In genomic region chr20:24147961-24148360, GRCh38 we compare ENCODE assay signal across 12 cellular contexts.
"Had no signal": no experiment of that assay in that cellular context is flagged by ENCODE, and none has a peak within 500 bp of the region (broad histone marks: within the 10 kb centered on the region; RNA-seq: fewer than 3 reads in every experiment).

No MANE protein-coding gene starts in this region.

- H3K9me3 Mint-ChIP-seq: activated T-helper 1 cell treated with anti-CD3 and anti-CD28 coated beads, Interleukin-12 subunit alpha, Interleukin-12 subunit beta, Interleukin-2, Interleukin-4 antibody, amounts not matched to agents 30 ng/mL and 10 ng/mL and 1 ng/mL, durations not matched to agents 14 hours and 24 hours and 36 hours; mesothelial cell of epicardium had no signal

- H3K4me1 ChIP-seq: heart right ventricle, parathyroid adenoma had no signal

- H3K36me3 Mint-ChIP-seq: mesothelial cell of epicardium; stimulated activated effector memory CD8-positive, alpha-beta T cell treated with anti-CD3 and anti-CD28 coated beads, Interleukin-12 subunit alpha, Interleukin-12 subunit beta, amount 100 ng/mL, for 72 hours had no signal

- H2AFZ ChIP-seq: parathyroid adenoma had no signal

- H3K9ac ChIP-seq: parathyroid adenoma had no signal

- H3K27ac ChIP-seq: heart right ventricle, parathyroid adenoma had no signal

- H3K27ac Mint-ChIP-seq: activated CD4-positive, alpha-beta T cell treated with anti-CD3 and anti-CD28 coated beads, Interleukin-2, amount 10 ng/mL, durations not matched to agents 24 days and 14 days; activated T-helper 1 cell treated with anti-CD3 and anti-CD28 coated beads, Interleukin-12 subunit alpha, Interleukin-12 subunit beta, Interleukin-2, Interleukin-4 antibody, amounts not matched to agents 30 ng/mL and 10 ng/mL and 1 ng/mL, durations not matched to agents 14 hours and 24 hours and 36 hours; dendritic cell treated with granulocyte-macrophage colony-stimulating factor and Interleukin-4, amounts not matched to agents 40 ng/mL and 50 ng/mL, for 4 days; mesothelial cell of epicardium had no signal

- H3K36me3 ChIP-seq: heart right ventricle had no signal

- H3K79me2 ChIP-seq: parathyroid adenoma had no signal

- FAIRE-seq: frontal cortex had no signal

- H3K4me3 ChIP-seq: heart right ventricle, lung had no signal

- ATAC-seq: heart right ventricle had no signal

- DNase-seq: activated CD4-positive, alpha-beta T cell treated with anti-CD3 and anti-CD28 coated beads, Interleukin-2, amount 10 ng/mL, durations not matched to agents 24 days and 14 days; activated CD4-positive, CD25-positive, alpha-beta regulatory T cell; anterior cingulate cortex; cerebellar nuclear complex; heart right ventricle had no signal

- H3K4me1 Mint-ChIP-seq: mesothelial cell of epicardium had no signal

- H3K4me3 Mint-ChIP-seq: activated CD4-positive, alpha-beta T cell treated with anti-CD3 and anti-CD28 coated beads, Interleukin-2, amount 10 ng/mL, durations not matched to agents 24 days and 14 days; activated T-helper 1 cell treated with anti-CD3 and anti-CD28 coated beads, Interleukin-12 subunit alpha, Interleukin-12 subunit beta, Interleukin-2, Interleukin-4 antibody, amounts not matched to agents 30 ng/mL and 10 ng/mL and 1 ng/mL, durations not matched to agents 14 hours and 24 hours and 36 hours; dendritic cell treated with granulocyte-macrophage colony-stimulating factor and Interleukin-4, amounts not matched to agents 40 ng/mL and 50 ng/mL, for 4 days; mesothelial cell of epicardium; stimulated activated effector memory CD8-positive, alpha-beta T cell treated with anti-CD3 and anti-CD28 coated beads, Interleukin-12 subunit alpha, Interleukin-12 subunit beta, amount 100 ng/mL, for 72 hours had no signal

- H3K27me3 ChIP-seq: heart right ventricle had no signal

- H3K27me3 Mint-ChIP-seq: activated CD4-positive, alpha-beta T cell treated with anti-CD3 and anti-CD28 coated beads, Interleukin-2, amount 10 ng/mL, durations not matched to agents 24 days and 14 days; dendritic cell treated with granulocyte-macrophage colony-stimulating factor and Interleukin-4, amounts not matched to agents 40 ng/mL and 50 ng/mL, for 4 days had no signal
